2 cellular contexts compared by ENCODE assay signal in genomic region chr1:244450597-244451538, GRCh38.
TF ChIP-seq lines count a peak whose summit lies in the region.

No MANE protein-coding gene starts in this region.

TF ChIP-seq in IMR-90, 13 proteins besides CTCF, POLR2A, EP300 and RAD21:
- TF ChIP-seq MAFK (IDR thresholded peaks at IDR 0.05; ENCODE audit: low read depth, low read length) (0 out of 2 replicates have a peak, but pooled peaks have one; percentile 12), MAZ (IDR thresholded peaks at IDR 0.05; ENCODE audit: borderline replicate concordance, low read depth, low read length) (no peak), SMC3 (IDR thresholded peaks at IDR 0.05; ENCODE audit: low read depth, low read length) (no peak), CHD1 (IDR thresholded peaks at IDR 0.05; ENCODE audit: low read depth, low read length) (no peak), USF2 (IDR thresholded peaks at IDR 0.05; ENCODE audit: low read depth, low read length) (peak; percentile 56; the same call in 1 of the 2 replicates), MXI1 (IDR thresholded peaks at IDR 0.05; ENCODE audit: borderline replicate concordance, low read depth, low read length) (peak; percentile 77), ELK1 (IDR thresholded peaks at IDR 0.05; ENCODE audit: borderline replicate concordance, low read depth, low read length) (no peak), CEBPB (IDR thresholded peaks at IDR 0.05; ENCODE audit: low read depth, low read length) (peak; percentile 71)
TF ChIP-seq in IMR-90: peak in this region for 4.

TF ChIP-seq in GM12878, 131 proteins besides CTCF, POLR2A, EP300 and RAD21:
- TF ChIP-seq, protein P1, sequence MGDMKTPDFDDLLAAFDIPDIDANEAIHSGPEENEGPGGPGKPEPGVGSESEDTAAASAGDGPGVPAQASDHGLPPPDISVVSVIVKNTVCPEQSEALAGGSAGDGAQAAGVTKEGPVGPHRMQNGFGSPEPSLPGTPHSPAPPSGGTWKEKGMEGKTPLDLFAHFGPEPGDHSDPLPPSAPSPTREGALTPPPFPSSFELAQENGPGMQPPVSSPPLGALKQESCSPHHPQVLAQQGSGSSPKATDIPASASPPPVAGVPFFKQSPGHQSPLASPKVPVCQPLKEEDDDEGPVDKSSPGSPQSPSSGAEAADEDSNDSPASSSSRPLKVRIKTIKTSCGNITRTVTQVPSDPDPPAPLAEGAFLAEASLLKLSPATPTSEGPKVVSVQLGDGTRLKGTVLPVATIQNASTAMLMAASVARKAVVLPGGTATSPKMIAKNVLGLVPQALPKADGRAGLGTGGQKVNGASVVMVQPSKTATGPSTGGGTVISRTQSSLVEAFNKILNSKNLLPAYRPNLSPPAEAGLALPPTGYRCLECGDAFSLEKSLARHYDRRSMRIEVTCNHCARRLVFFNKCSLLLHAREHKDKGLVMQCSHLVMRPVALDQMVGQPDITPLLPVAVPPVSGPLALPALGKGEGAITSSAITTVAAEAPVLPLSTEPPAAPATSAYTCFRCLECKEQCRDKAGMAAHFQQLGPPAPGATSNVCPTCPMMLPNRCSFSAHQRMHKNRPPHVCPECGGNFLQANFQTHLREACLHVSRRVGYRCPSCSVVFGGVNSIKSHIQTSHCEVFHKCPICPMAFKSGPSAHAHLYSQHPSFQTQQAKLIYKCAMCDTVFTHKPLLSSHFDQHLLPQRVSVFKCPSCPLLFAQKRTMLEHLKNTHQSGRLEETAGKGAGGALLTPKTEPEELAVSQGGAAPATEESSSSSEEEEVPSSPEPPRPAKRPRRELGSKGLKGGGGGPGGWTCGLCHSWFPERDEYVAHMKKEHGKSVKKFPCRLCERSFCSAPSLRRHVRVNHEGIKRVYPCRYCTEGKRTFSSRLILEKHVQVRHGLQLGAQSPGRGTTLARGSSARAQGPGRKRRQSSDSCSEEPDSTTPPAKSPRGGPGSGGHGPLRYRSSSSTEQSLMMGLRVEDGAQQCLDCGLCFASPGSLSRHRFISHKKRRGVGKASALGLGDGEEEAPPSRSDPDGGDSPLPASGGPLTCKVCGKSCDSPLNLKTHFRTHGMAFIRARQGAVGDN (IDR thresholded peaks at IDR 0.05), result peak; percentile 87
- TF ChIP-seq LARP7 (IDR thresholded peaks at IDR 0.05), result no peak
- no peak for TF ChIP-seq CUX1 (IDR thresholded peaks at IDR 0.05; ENCODE audit: insufficient replicate concordance, low read depth, low read length)
- TF ChIP-seq YY1 (IDR thresholded peaks at IDR 0.05; ENCODE audit: low read depth, low read length), result peak; percentile 91
- no peak for TF ChIP-seq ASH2L (IDR thresholded peaks at IDR 0.05; ENCODE audit: borderline replicate concordance, low read depth)
- TF ChIP-seq NR2F1 (conservative IDR thresholded peaks at IDR 0.05), result peak; percentile 48; the same call in 1 of the 2 replicates
- no peak for TF ChIP-seq GABPA (IDR thresholded peaks at IDR 0.05; ENCODE audit: low read depth)
- peak; percentile 12; the same call in 1 of the 2 replicates for TF ChIP-seq NR2C1 (IDR thresholded peaks at IDR 0.05)
- no peak for TF ChIP-seq E2F4 (IDR thresholded peaks at IDR 0.05; ENCODE audit: low read depth, low read length)
- 0 out of 2 replicates have a peak, but pooled peaks have one; percentile 6 for TF ChIP-seq DPF2 (IDR thresholded peaks at IDR 0.05)
- no peak for TF ChIP-seq CBFB (IDR thresholded peaks at IDR 0.05; ENCODE audit: low read depth)
- peak; percentile 31 for TF ChIP-seq MAX (IDR thresholded peaks at IDR 0.05; ENCODE audit: low read depth, low read length)
- TF ChIP-seq RAD51 (IDR thresholded peaks at IDR 0.05), result peak; percentile 83
- no peak; the same call in 2 of the 3 replicates for TF ChIP-seq POU2F2 (IDR thresholded peaks at IDR 0.05; ENCODE audit: borderline replicate concordance, low read depth, low read length)
- TF ChIP-seq IKZF2 (IDR thresholded peaks at IDR 0.05), result 0 out of 4 replicates have a peak, but pooled peaks of 1 of the 2 experiments have one; percentile 2
- no peak for TF ChIP-seq MTA2 (IDR thresholded peaks at IDR 0.05; ENCODE audit: low read depth)
- peak; percentile 19; the same call in 1 of the 2 replicates for TF ChIP-seq USF2 (IDR thresholded peaks at IDR 0.05; ENCODE audit: borderline replicate concordance, low read depth, low read length)
- no peak for TF ChIP-seq MTA3 (IDR thresholded peaks at IDR 0.05; ENCODE audit: borderline replicate concordance, low read length)
- 0 out of 2 replicates have a peak, but pooled peaks have one; percentile 1 for TF ChIP-seq SIN3A (IDR thresholded peaks at IDR 0.05; ENCODE audit: low read depth, low read length)
- peak; percentile 54; the same call in 1 of the 2 replicates for TF ChIP-seq IKZF1 (conservative IDR thresholded peaks at IDR 0.05)
- peak; percentile 32 for TF ChIP-seq SKIL (IDR thresholded peaks at IDR 0.05; ENCODE audit: low read depth, poor library complexity, severe bottlenecking)
- peak; percentile 90 for TF ChIP-seq MXI1 (IDR thresholded peaks at IDR 0.05; ENCODE audit: low read depth, low read length)
- TF ChIP-seq ATF2 (IDR thresholded peaks at IDR 0.05; ENCODE audit: low read length), result no peak
- TF ChIP-seq CHD4 (IDR thresholded peaks at IDR 0.05), result no peak
- TF ChIP-seq TAF1 (IDR thresholded peaks at IDR 0.05; ENCODE audit: borderline replicate concordance, low read depth, low read length), result peak; percentile 23; the same call in 1 of the 2 replicates
- peak; percentile 36; the same call in 1 of the 2 replicates for TF ChIP-seq CREB1 (IDR thresholded peaks at IDR 0.05; ENCODE audit: low read depth)
- TF ChIP-seq, protein P2, sequence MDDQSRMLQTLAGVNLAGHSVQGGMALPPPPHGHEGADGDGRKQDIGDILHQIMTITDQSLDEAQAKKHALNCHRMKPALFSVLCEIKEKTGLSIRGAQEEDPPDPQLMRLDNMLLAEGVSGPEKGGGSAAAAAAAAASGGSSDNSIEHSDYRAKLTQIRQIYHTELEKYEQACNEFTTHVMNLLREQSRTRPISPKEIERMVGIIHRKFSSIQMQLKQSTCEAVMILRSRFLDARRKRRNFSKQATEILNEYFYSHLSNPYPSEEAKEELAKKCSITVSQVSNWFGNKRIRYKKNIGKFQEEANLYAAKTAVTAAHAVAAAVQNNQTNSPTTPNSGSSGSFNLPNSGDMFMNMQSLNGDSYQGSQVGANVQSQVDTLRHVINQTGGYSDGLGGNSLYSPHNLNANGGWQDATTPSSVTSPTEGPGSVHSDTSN (IDR thresholded peaks at IDR 0.05; ENCODE audit: insufficient replicate concordance, low read depth, low read length), result no peak
- TF ChIP-seq SMC3 (IDR thresholded peaks at IDR 0.05; ENCODE audit: borderline replicate concordance, low read length), result no peak
- no peak for TF ChIP-seq SMAD5 (IDR thresholded peaks at IDR 0.05; ENCODE audit: low read depth)
TF ChIP-seq in GM12878: peak in this region for 15.
